8 cellular contexts compared by ENCODE assay signal in genomic region chr2:36663851-36664715, GRCh38. TPM values are rescaled to one million over a fixed set of nuclear protein-coding genes. Genes with fewer than 3 reads are reported as not detected.
A peak's percentile ranks its signal among the peaks of the same experiment; 100 is the strongest.
DNase-seq lines count a peak whose midpoint lies in the region; ATAC-seq and TF ChIP-seq lines count a peak whose summit lies in the region.

No MANE protein-coding gene starts in this region.

- H3K9ac ChIP-seq in DND-41 (ENCODE audit: low read depth, low read length), result no peak overlapping the region
- peak overlapping the region; percentile 52 for H3K9ac ChIP-seq in skeletal muscle satellite cell (ENCODE audit: low read depth, low read length)

- H3K4me3 ChIP-seq in DND-41 (ENCODE audit: low read depth in 1 of 2, low read length in 2 of 2) (no peak overlapping the region), ascending aorta (no peak overlapping the region), hepatocyte (no peak overlapping the region), skeletal muscle satellite cell (ENCODE audit: low read length) (no peak overlapping the region)

- peak; percentile 9 for DNase-seq in DND-41
- peak; percentile 46 for DNase-seq in NCI-H226
- DNase-seq in ascending aorta (ENCODE audit: low spot score in 2 of 2), result no peak
- DNase-seq in hepatocyte (ENCODE audit: low spot score), result peak; percentile 75
- DNase-seq in stimulated activated naive CD4-positive, alpha-beta T cell treated with Interleukin-2 at 50 U/mL for 16 hours (lab: John Stamatoyannopoulos, UW), result no peak

- ATAC-seq in DND-41 (ENCODE audit: insufficient read depth, low read depth) (peak; percentile 74), GM19395 (IDR thresholded peaks at IDR 0.05; ENCODE audit: unreplicated experiment) (peak; percentile 90), HG03280 (IDR thresholded peaks at IDR 0.05; ENCODE audit: unreplicated experiment) (peak; percentile 85)

- intact Hi-C loops in ascending aorta (cut with DNase I), result loop anchor here (5.0 kb wide), 1 partner anchor 67 kb away; the partner anchor contains the start of gene FEZ2

- H4K20me1 ChIP-seq in DND-41 (ENCODE audit: insufficient read depth, low read length) (no peaks in the 10 kb centered on the region), hepatocyte (ENCODE audit: insufficient read depth, poor library complexity, severe bottlenecking) (no peaks in the 10 kb centered on the region)

- peak; percentile 72 for TF ChIP-seq CTCF in DND-41 (IDR thresholded peaks at IDR 0.05; ENCODE audit: borderline replicate concordance, extremely low read depth, low read length, poor library complexity, severe bottlenecking)
- TF ChIP-seq CTCF in ascending aorta (IDR thresholded peaks at IDR 0.05), result peak; percentile 59 to 80 (median 79)
- TF ChIP-seq CTCF in hepatocyte (IDR thresholded peaks at IDR 0.05; ENCODE audit: poor library complexity), result peak; percentile 75

- WGBS in hepatocyte (ENCODE audit: low lambda C conversion rate, missing lambda C conversion rate), result 31% methylated on average over 12 of the region's 12 CpGs

- H3K4me1 ChIP-seq in DND-41 (ENCODE audit: insufficient read depth, low read length) (no peaks in the 10 kb centered on the region), ascending aorta (no peaks in the 10 kb centered on the region), hepatocyte (ENCODE audit: insufficient read depth) (no peaks in the 10 kb centered on the region), skeletal muscle satellite cell (ENCODE audit: control insufficient read depth, insufficient read depth, low read length) (peaks cover 15% of the 10 kb centered on the region)

- H2AFZ ChIP-seq in DND-41 (ENCODE audit: low read depth, low read length) (no peak overlapping the region), hepatocyte (no peak overlapping the region)

- H3K9me2 ChIP-seq in hepatocyte (replicated peaks; ENCODE audit: insufficient read depth), result no peaks in the 10 kb centered on the region

- H3K9me3 ChIP-seq in DND-41 (ENCODE audit: insufficient read depth, low read length, severe bottlenecking) (no peaks in the 10 kb centered on the region), ascending aorta (no peaks in the 10 kb centered on the region), hepatocyte (ENCODE audit: low read depth) (no peaks in the 10 kb centered on the region), skeletal muscle satellite cell (replicated peaks; ENCODE audit: low read length) (no peaks in the 10 kb centered on the region)

- H3K27me3 ChIP-seq in DND-41 (ENCODE audit: insufficient read depth, low read length, poor library complexity) (peaks cover 15% of the 10 kb centered on the region), ascending aorta (no peaks in the 10 kb centered on the region), hepatocyte (no peaks in the 10 kb centered on the region), skeletal muscle satellite cell (ENCODE audit: control insufficient read depth, insufficient read depth, low read length) (no peaks in the 10 kb centered on the region)

- H3K79me2 ChIP-seq in DND-41 (ENCODE audit: insufficient read depth, low read length) (no peaks in the 10 kb centered on the region), hepatocyte (no peaks in the 10 kb centered on the region)

- H3K36me3 ChIP-seq in DND-41 (ENCODE audit: insufficient read depth, low read length) (no peaks in the 10 kb centered on the region), ascending aorta (no peaks in the 10 kb centered on the region), hepatocyte (replicated peaks; ENCODE audit: insufficient read depth, low read depth) (no peaks in the 10 kb centered on the region), skeletal muscle satellite cell (ENCODE audit: insufficient read depth, low read length) (no peaks in the 10 kb centered on the region)

- no peak overlapping the region for H3K4me2 ChIP-seq in DND-41 (ENCODE audit: insufficient read depth, low read length)
- no peak overlapping the region for H3K4me2 ChIP-seq in hepatocyte
- peak overlapping the region; percentile 29 for H3K4me2 ChIP-seq in skeletal muscle satellite cell (ENCODE audit: low read length)

- H3K27ac ChIP-seq in DND-41 (ENCODE audit: low read length) (no peak overlapping the region), ascending aorta (no peak overlapping the region), hepatocyte (no peak overlapping the region)

RNA-seq across cellular contexts. Expression of gene VIT, which starts 32.4 kb away (rescaled TPM):
- 8.1 TPM for total RNA-seq in ascending aorta
- total RNA-seq in hepatocyte, result 0.33 and 0.76 TPM in 2 replicates
- 0.25 and 1.5 TPM in 2 replicates for polyA plus RNA-seq in hepatocyte
- 3.5 and 8.5 TPM in 2 replicates for total RNA-seq in skeletal muscle satellite cell (2012; rRNA removed)

Comparison
In these comparisons a context has a peak if more than half of its experiments do, and no peak if none do; other contexts are left out.
1. DNase-seq: peak in DND-41 (single experiment), NCI-H226 (single experiment) and hepatocyte (single experiment); none in ascending aorta (0 of 2) and stimulated activated naive CD4-positive, alpha-beta T cell treated with Interleukin-2 at 50 U/mL for 16 hours (single experiment).
2. Peak in every context shown above with its lines, with median percentiles within 50 percentile points of each other: ATAC-seq and CTCF ChIP-seq.